Comparison of ENCODE assay signal across 9 cellular contexts in genomic region chr10:329361-330099, GRCh38.
DNase-seq lines count a peak whose midpoint lies in the region; ATAC-seq, FAIRE-seq and TF ChIP-seq lines count a peak whose summit lies in the region.
"Had no signal": no experiment of that assay in that cellular context is flagged by ENCODE, and none has a peak within 500 bp of the region (broad histone marks: within the 10 kb centered on the region; RNA-seq: fewer than 3 reads in every experiment).

No MANE protein-coding gene starts in this region.

- H3K4me3 Mint-ChIP-seq in naive B cell, result peak overlapping the region in 2 of 8 donors; percentile 18 to 35

- H3K4me1 Mint-ChIP-seq in naive B cell, result peaks cover 23 to 54% (median 26%) of the 10 kb centered on the region in 3 donors

- TF ChIP-seq POLR2A in GM12891 (IDR thresholded peaks at IDR 0.05; ENCODE audit: low read depth, low read length) (no peak), vagina (IDR thresholded peaks at IDR 0.05) (no peak)

- peak overlapping the region; percentile 43 for H3K4me3 ChIP-seq in fibroblast of mammary gland (ENCODE audit: control insufficient read depth, low read depth, low read length)
- no peak overlapping the region for H3K4me3 ChIP-seq in vagina

- FAIRE-seq in GM12891 (lab: Jason Lieb, UNC), result peak; percentile 75
- FAIRE-seq: GM18507 had no signal

- H3K4me1 ChIP-seq in vagina, result no peaks in the 10 kb centered on the region

- no peaks in the 10 kb centered on the region for H3K9me3 ChIP-seq in vagina

- H3K27ac Mint-ChIP-seq in naive B cell, result peak overlapping the region in 4 of 6 donors; percentile 15 to 52 (median 33)

- DNase-seq in GM12891 (ENCODE audit: insufficient read length, low spot score) (no peak), NCI-H226 (peak; percentile 78), fibroblast of mammary gland (ENCODE audit: low read depth) (peak; percentile 96), naive B cell (no peak), vagina (ENCODE audit: extremely low spot score in 2 of 2) (peak in 1 of 2 donors; percentile 92)
- DNase-seq in activated CD8-positive, alpha-beta memory T cell treated with anti-CD3 and anti-CD28 coated beads, Interleukin-2, amount 50 U/mL, for 4 hours, result peak; percentile 30

- intact Hi-C loops in vagina (cut with DNase I), result no loop called here

- peaks cover 0 to 13% of the 10 kb centered on the region in 2 donors for H3K36me3 ChIP-seq in vagina

- H3K27ac ChIP-seq in 22Rv1 (peak overlapping the region; percentile 97), vagina (peak overlapping the region; percentile 38)

- ATAC-seq in naive B cell (ENCODE audit: low read depth in 2 of 2) (no peak), GM18517 (IDR thresholded peaks at IDR 0.05; ENCODE audit: unreplicated experiment) (no peak)

- TF ChIP-seq CTCF in 22Rv1 (IDR thresholded peaks at IDR 0.05), result peak; percentile 23; the same call in 1 of the 2 replicates
- no peak for TF ChIP-seq CTCF in fibroblast of mammary gland (conservative IDR thresholded peaks at IDR 0.05; ENCODE audit: control insufficient read depth, insufficient read depth, low read depth, low read length)
- TF ChIP-seq CTCF in vagina (IDR thresholded peaks at IDR 0.05), result no peak

- no peaks in the 10 kb centered on the region for H3K9me3 Mint-ChIP-seq in naive B cell

- H3K27me3 Mint-ChIP-seq in naive B cell, result no peaks in the 10 kb centered on the region

- H3K27me3 ChIP-seq in vagina, result no peaks in the 10 kb centered on the region

- no peaks in the 10 kb centered on the region for H3K36me3 Mint-ChIP-seq in naive B cell

TF ChIP-seq in GM12891, 5 proteins besides CTCF, POLR2A, EP300 and RAD21:
- TF ChIP-seq SPI1 (IDR thresholded peaks at IDR 0.05; ENCODE audit: low read depth, low read length) (peak; percentile 52), POU2F2 (IDR thresholded peaks at IDR 0.05; ENCODE audit: low read depth, low read length) (no peak), POLR2AphosphoS5 (IDR thresholded peaks at IDR 0.05; ENCODE audit: low read depth, low read length) (no peak), PAX5 (IDR thresholded peaks at IDR 0.05; ENCODE audit: insufficient read depth, low read length, severe bottlenecking) (no peak), TAF1 (IDR thresholded peaks at IDR 0.05; ENCODE audit: low read depth, low read length) (no peak)

Comparison
In these comparisons a context has a peak if more than half of its experiments do, and no peak if none do; other contexts are left out.
1. DNase-seq: peak in NCI-H226 (single experiment), activated CD8-positive, alpha-beta memory T cell treated with anti-CD3 and anti-CD28 coated beads, Interleukin-2, amount 50 U/mL, for 4 hours (single experiment) and fibroblast of mammary gland (single experiment); none in GM12891 (single experiment) and naive B cell (single experiment).